Comparison of ENCODE assay signal across 1 cellular context in genomic region chr4:89196056-89196674, GRCh38.
TF ChIP-seq lines count a peak whose summit lies in the region.

No MANE protein-coding gene starts in this region.

TF ChIP-seq in H1, 55 proteins besides CTCF, POLR2A, EP300 and RAD21:
- TF ChIP-seq RFX5 (IDR thresholded peaks at IDR 0.05; ENCODE audit: borderline replicate concordance, low read depth, low read length) (no peak), CEBPB (IDR thresholded peaks at IDR 0.05; ENCODE audit: low read depth, low read length) (peak; percentile 28; the same call in 1 of the 2 replicates)
